8 cellular contexts compared by ENCODE assay signal in genomic region chr11:80538040-80538439, GRCh38.
"Had no signal": no experiment of that assay in that cellular context is flagged by ENCODE, and none has a peak within 500 bp of the region (broad histone marks: within the 10 kb centered on the region; RNA-seq: fewer than 3 reads in every experiment).

No MANE protein-coding gene starts in this region.

- H3K4me3 ChIP-seq: K562 had no signal

- H3K4me3 Mint-ChIP-seq: IgD-negative memory B cell had no signal

- ATAC-seq: HepG2, K562 had no signal

- DNase-seq: IMR-90, KBM-7, KG1 had no signal

- H3K27me3 Mint-ChIP-seq: IgD-negative memory B cell had no signal

- H3K4me1 Mint-ChIP-seq: IgD-negative memory B cell had no signal

- FAIRE-seq: HepG2, HTR-8/SVneo, K562 had no signal

- H3K27ac ChIP-seq: HL-60 had no signal

- H3K36me3 Mint-ChIP-seq: IgD-negative memory B cell had no signal
